In genomic region chr7:104096683-104097082, GRCh38 we compare ENCODE assay signal across 15 cellular contexts.
A peak's percentile ranks its signal among the peaks of the same experiment; 100 is the strongest.
DNase-seq lines count a peak whose midpoint lies in the region; ATAC-seq and TF ChIP-seq lines count a peak whose summit lies in the region.
"Had no signal": no experiment of that assay in that cellular context is flagged by ENCODE, and none has a peak within 500 bp of the region (broad histone marks: within the 10 kb centered on the region; RNA-seq: fewer than 3 reads in every experiment).

No MANE protein-coding gene starts in this region.

- no peak overlapping the region for H3K4me3 ChIP-seq in cardiac muscle cell
- no peak overlapping the region for H3K4me3 ChIP-seq in heart left ventricle
- H3K4me3 ChIP-seq in upper lobe of right lung = no peak overlapping the region
- H3K4me3 ChIP-seq: lower lobe of right lung, smooth muscle cell, stomach had no signal

- H3K36me3 ChIP-seq in cardiac muscle cell (no peaks in the 10 kb centered on the region), heart left ventricle (no peaks in the 10 kb centered on the region), upper lobe of right lung (no peaks in the 10 kb centered on the region)
- H3K36me3 ChIP-seq: lower lobe of right lung, stomach had no signal

- H3K9me3 ChIP-seq in cardiac muscle cell (ENCODE audit: low read depth) (no peaks in the 10 kb centered on the region), heart left ventricle (no peaks in the 10 kb centered on the region), upper lobe of right lung (no peaks in the 10 kb centered on the region)
- H3K9me3 ChIP-seq: lower lobe of right lung, stomach had no signal

- H3K27ac ChIP-seq in cardiac muscle cell (no peak overlapping the region), heart left ventricle (no peak overlapping the region), upper lobe of right lung (no peak overlapping the region)
- H3K27ac ChIP-seq: lower lobe of right lung, stomach had no signal

- intact Hi-C loops in heart left ventricle (cut with DNase I) (no loop called here), upper lobe of right lung (cut with DNase I) (no loop called here)

- ATAC-seq in heart left ventricle (no peak), HG02610 (IDR thresholded peaks at IDR 0.05; ENCODE audit: unreplicated experiment) (no peak), upper lobe of right lung (no peak), HG03457 (IDR thresholded peaks at IDR 0.05; ENCODE audit: unreplicated experiment) (no peak)
- ATAC-seq: effector memory CD8-positive, alpha-beta T cell; lower lobe of right lung had no signal

- WGBS in heart left ventricle, 4 donors = 75 to 80% (median 78%) methylated on average over 6 of the region's 6 CpGs

- no peak for TF ChIP-seq POLR2A in heart left ventricle (IDR thresholded peaks at IDR 0.05)

- peak; percentile 11 for TF ChIP-seq CTCF in cardiac muscle cell (IDR thresholded peaks at IDR 0.05; ENCODE audit: low read depth, low read length)
- no peak for TF ChIP-seq CTCF in heart left ventricle (IDR thresholded peaks at IDR 0.05)
- no peak for TF ChIP-seq CTCF in upper lobe of right lung (IDR thresholded peaks at IDR 0.05)

- DNase-seq in cardiac muscle cell (ENCODE audit: low read depth in 1 of 2, low spot score in 1 of 2) (peak; percentile 5 to 42), heart left ventricle (no peak), NCI-H460 (ENCODE audit: extremely low read depth, low read depth) (peak; percentile 20), dermis blood vessel endothelial cell (peak; percentile 54), upper lobe of right lung (no peak)
- DNase-seq in activated CD4-positive, CD25-positive, alpha-beta regulatory T cell treated with anti-CD3 and anti-CD28 coated beads, Interleukin-2, amount 50 U/mL, for 72 hours = no peak
- DNase-seq: activated effector memory CD4-positive, alpha-beta T cell treated with Interleukin-2 at 50 U/mL for 16 hours; COR-L47; effector memory CD8-positive, alpha-beta T cell; lower lobe of right lung; NCI-H146; stomach had no signal

- no peaks in the 10 kb centered on the region for H3K27me3 ChIP-seq in cardiac muscle cell
- H3K27me3 ChIP-seq in heart left ventricle = peaks cover 0 to 7% (median 0%) of the 10 kb centered on the region in 9 donors
- H3K27me3 ChIP-seq in upper lobe of right lung = no peaks in the 10 kb centered on the region
- H3K27me3 ChIP-seq: stomach had no signal

- H3K4me1 ChIP-seq in cardiac muscle cell (ENCODE audit: low read depth) = no peaks in the 10 kb centered on the region
- H3K4me1 ChIP-seq in heart left ventricle = no peaks in the 10 kb centered on the region
- no peaks in the 10 kb centered on the region for H3K4me1 ChIP-seq in upper lobe of right lung
- H3K4me1 ChIP-seq: lower lobe of right lung, stomach had no signal

Comparison
In these comparisons a context has a peak if more than half of its experiments do, and no peak if none do; other contexts are left out.
1. DNase-seq: peak in cardiac muscle cell (2 of 2), NCI-H460 (single experiment) and dermis blood vessel endothelial cell (single experiment); none in heart left ventricle (0 of 5), upper lobe of right lung (single experiment) and activated CD4-positive, CD25-positive, alpha-beta regulatory T cell treated with anti-CD3 and anti-CD28 coated beads, Interleukin-2, amount 50 U/mL, for 72 hours (single experiment).